In genomic region chr1:91529856-91530255, GRCh38 we compare ENCODE assay signal across 9 cellular contexts.
A peak's percentile ranks its signal among the peaks of the same experiment; 100 is the strongest.
DNase-seq lines count a peak whose midpoint lies in the region; ATAC-seq and TF ChIP-seq lines count a peak whose summit lies in the region.
"Had no signal": no experiment of that assay in that cellular context is flagged by ENCODE, and none has a peak within 500 bp of the region (broad histone marks: within the 10 kb centered on the region; RNA-seq: fewer than 3 reads in every experiment).

No MANE protein-coding gene starts in this region.

- H3K27me3 Mint-ChIP-seq in central memory CD8-positive, alpha-beta T cell: no peaks in the 10 kb centered on the region
- H3K27me3 Mint-ChIP-seq: CD4-positive, alpha-beta T cell had no signal

- H3K4me3 Mint-ChIP-seq in central memory CD8-positive, alpha-beta T cell: no peak overlapping the region
- H3K4me3 Mint-ChIP-seq: CD4-positive, alpha-beta T cell had no signal

- H3K36me3 ChIP-seq in neutrophil: no peaks in the 10 kb centered on the region

- peak; percentile 64 for TF ChIP-seq CTCF in LNCaP clone FGC (IDR thresholded peaks at IDR 0.05; ENCODE audit: control insufficient read depth, extremely low read depth, insufficient read depth)
- no peak for TF ChIP-seq CTCF in neutrophil (IDR thresholded peaks at IDR 0.05)

- ATAC-seq in central memory CD8-positive, alpha-beta T cell (replicated peaks; ENCODE audit: extremely low read depth, poor library complexity, severe bottlenecking): no peak

- H3K4me1 ChIP-seq in neutrophil (ENCODE audit: control insufficient read depth in 1 of 2, insufficient read depth in 1 of 2, low read depth in 1 of 2, low read length in 1 of 2): peaks cover 4 to 11% of the 10 kb centered on the region in 2 experiments

- no peaks in the 10 kb centered on the region for H3K9me3 ChIP-seq in neutrophil

- no peaks in the 10 kb centered on the region for H3K9me3 Mint-ChIP-seq in central memory CD8-positive, alpha-beta T cell
- H3K9me3 Mint-ChIP-seq: CD4-positive, alpha-beta T cell had no signal

- DNase-seq in NCI-H1694 treated with DMSO at 0.1 percent for 48 hours (lab: John Stamatoyannopoulos, UW): peak; percentile 5
- no peak for DNase-seq in NCI-H1694 (lab: John Stamatoyannopoulos, UW)
- DNase-seq in LNCaP clone FGC (ENCODE audit: low read depth): peak; percentile 30
- DNase-seq in central memory CD8-positive, alpha-beta T cell (ENCODE audit: low spot score in 2 of 2): no peak
- no peak for DNase-seq in activated naive CD4-positive, alpha-beta T cell treated with anti-CD3 and anti-CD28 coated beads, Interleukin-2, amount 50 U/mL, for 16 hours
- no peak for DNase-seq in activated CD4-positive, alpha-beta T cell treated with anti-CD3 and anti-CD28 coated beads for 4 hours
- no peak for DNase-seq in GM03348 (ENCODE audit: low spot score)
- DNase-seq: CD4-positive, alpha-beta T cell had no signal

- H3K27ac Mint-ChIP-seq in central memory CD8-positive, alpha-beta T cell (ENCODE audit: low read depth): peak overlapping the region; percentile 3
- H3K27ac Mint-ChIP-seq: CD4-positive, alpha-beta T cell had no signal

- H3K36me3 Mint-ChIP-seq in central memory CD8-positive, alpha-beta T cell (ENCODE audit: insufficient read depth): peaks cover 2% of the 10 kb centered on the region

- H3K4me3 ChIP-seq in LNCaP clone FGC (ENCODE audit: low read depth, low read length) (no peak overlapping the region), neutrophil (ENCODE audit: low read depth in 1 of 2, low read length in 1 of 2) (no peak overlapping the region)

- no peaks in the 10 kb centered on the region for H3K27me3 ChIP-seq in neutrophil

- peaks cover 40% of the 10 kb centered on the region for H3K4me1 Mint-ChIP-seq in central memory CD8-positive, alpha-beta T cell

- H3K27ac ChIP-seq in neutrophil: peak overlapping the region; percentile 13

Comparison
In these comparisons a context has a peak if more than half of its experiments do, and no peak if none do; other contexts are left out.
1. DNase-seq: peak in NCI-H1694 treated with DMSO at 0.1 percent for 48 hours (single experiment) and LNCaP clone FGC (single experiment); none in NCI-H1694 (single experiment), central memory CD8-positive, alpha-beta T cell (0 of 2), activated naive CD4-positive, alpha-beta T cell treated with anti-CD3 and anti-CD28 coated beads, Interleukin-2, amount 50 U/mL, for 16 hours (single experiment), activated CD4-positive, alpha-beta T cell treated with anti-CD3 and anti-CD28 coated beads for 4 hours (0 of 2) and GM03348 (single experiment).